In genomic region chr10:29689001-29689400, GRCh38 we compare ENCODE assay signal across 1 cellular context.
TF ChIP-seq lines count a peak whose summit lies in the region.

No MANE protein-coding gene starts in this region.

TF ChIP-seq in GM12878, 131 proteins besides CTCF, POLR2A, EP300 and RAD21 (continued from another document):
- TF ChIP-seq MAX (IDR thresholded peaks at IDR 0.05; ENCODE audit: low read depth, low read length) (no peak), ZBTB40 (IDR thresholded peaks at IDR 0.05; ENCODE audit: borderline replicate concordance) (no peak), EED (IDR thresholded peaks at IDR 0.05; ENCODE audit: low read depth) (no peak), ZNF274 (IDR thresholded peaks at IDR 0.05; ENCODE audit: insufficient read depth, insufficient read length) (no peak), SP1 (IDR thresholded peaks at IDR 0.05; ENCODE audit: low read depth, low read length) (no peak), SMC3 (IDR thresholded peaks at IDR 0.05; ENCODE audit: borderline replicate concordance, low read length) (no peak)
- TF ChIP-seq, protein P1, sequence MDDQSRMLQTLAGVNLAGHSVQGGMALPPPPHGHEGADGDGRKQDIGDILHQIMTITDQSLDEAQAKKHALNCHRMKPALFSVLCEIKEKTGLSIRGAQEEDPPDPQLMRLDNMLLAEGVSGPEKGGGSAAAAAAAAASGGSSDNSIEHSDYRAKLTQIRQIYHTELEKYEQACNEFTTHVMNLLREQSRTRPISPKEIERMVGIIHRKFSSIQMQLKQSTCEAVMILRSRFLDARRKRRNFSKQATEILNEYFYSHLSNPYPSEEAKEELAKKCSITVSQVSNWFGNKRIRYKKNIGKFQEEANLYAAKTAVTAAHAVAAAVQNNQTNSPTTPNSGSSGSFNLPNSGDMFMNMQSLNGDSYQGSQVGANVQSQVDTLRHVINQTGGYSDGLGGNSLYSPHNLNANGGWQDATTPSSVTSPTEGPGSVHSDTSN (IDR thresholded peaks at IDR 0.05; ENCODE audit: insufficient replicate concordance, low read depth, low read length) = no peak
